Comparison of ENCODE assay signal across 23 cellular contexts in genomic region chr1:150994248-150994647, GRCh38. TPM values are rescaled to one million over a fixed set of nuclear protein-coding genes. Genes with fewer than 3 reads are reported as not detected.
DNase-seq lines count a peak whose midpoint lies in the region; ATAC-seq and TF ChIP-seq lines count a peak whose summit lies in the region.
"Had no signal": no experiment of that assay in that cellular context is flagged by ENCODE, and none has a peak within 500 bp of the region (broad histone marks: within the 10 kb centered on the region; RNA-seq: fewer than 3 reads in every experiment).

No MANE protein-coding gene starts in this region.

- no peak overlapping the region for H3K4me3 Mint-ChIP-seq in activated naive CD4-positive, alpha-beta T cell treated with anti-CD3 and anti-CD28 coated beads, Interleukin-2, amount 10 ng/mL, durations not matched to agents 7 days and 5 days
- H3K4me3 Mint-ChIP-seq in T-cell (no peak overlapping the region), endothelial cell (ENCODE audit: unreplicated experiment) (no peak overlapping the region)
- H3K4me3 Mint-ChIP-seq: H9 had no signal

- no peak overlapping the region for H3K4me3 ChIP-seq in uterus
- H3K4me3 ChIP-seq: GM23248, MG63, PC-9, SJSA1 had no signal

- H3K27ac Mint-ChIP-seq in activated naive CD4-positive, alpha-beta T cell treated with anti-CD3 and anti-CD28 coated beads, Interleukin-2, amount 10 ng/mL, durations not matched to agents 7 days and 5 days = peak overlapping the region; percentile 50
- H3K27ac Mint-ChIP-seq in T-cell (peak overlapping the region; percentile 63 to 71), endothelial cell (ENCODE audit: unreplicated experiment) (peak overlapping the region; percentile 50)
- H3K27ac Mint-ChIP-seq: CD4-positive, CD25-positive, alpha-beta regulatory T cell had no signal

- H3K36me3 Mint-ChIP-seq in activated naive CD4-positive, alpha-beta T cell treated with anti-CD3 and anti-CD28 coated beads, Interleukin-2, amount 10 ng/mL, durations not matched to agents 7 days and 5 days = peaks cover 17% of the 10 kb centered on the region
- peaks cover 6% of the 10 kb centered on the region for H3K36me3 Mint-ChIP-seq in T-cell
- H3K36me3 Mint-ChIP-seq in endothelial cell (ENCODE audit: low read depth, unreplicated experiment) = peaks cover 6% of the 10 kb centered on the region

- H3K27me3 Mint-ChIP-seq in activated naive CD4-positive, alpha-beta T cell treated with anti-CD3 and anti-CD28 coated beads, Interleukin-2, amount 10 ng/mL, durations not matched to agents 7 days and 5 days = no peaks in the 10 kb centered on the region
- no peaks in the 10 kb centered on the region for H3K27me3 Mint-ChIP-seq in T-cell
- H3K27me3 Mint-ChIP-seq in endothelial cell (ENCODE audit: unreplicated experiment) = no peaks in the 10 kb centered on the region
- H3K27me3 Mint-ChIP-seq: CD4-positive, CD25-positive, alpha-beta regulatory T cell had no signal

- H3K27ac ChIP-seq in uterus = peak overlapping the region; percentile 83 to 88
- H3K27ac ChIP-seq: GM23248, PC-9, SJSA1 had no signal

- peaks cover 9% of the 10 kb centered on the region for H3K4me1 Mint-ChIP-seq in activated naive CD4-positive, alpha-beta T cell treated with anti-CD3 and anti-CD28 coated beads, Interleukin-2, amount 10 ng/mL, durations not matched to agents 7 days and 5 days
- H3K4me1 Mint-ChIP-seq in T-cell (peaks cover 0 to 6% (median 4%) of the 10 kb centered on the region in 3 donors), endothelial cell (ENCODE audit: unreplicated experiment) (peaks cover 4% of the 10 kb centered on the region)

- TF ChIP-seq CTCF in endothelial cell (IDR thresholded peaks at IDR 0.05; ENCODE audit: unreplicated experiment) (no peak), uterus (IDR thresholded peaks at IDR 0.05) (no peak)

- peaks cover 3 to 7% of the 10 kb centered on the region in 2 donors for H3K4me1 ChIP-seq in uterus

- CTCF ChIA-PET in activated naive CD4-positive, alpha-beta T cell treated with anti-CD3 and anti-CD28 coated beads, Interleukin-2, amount 10 ng/mL, durations not matched to agents 7 days and 5 days (lab: Charles Lee) = interaction anchor here (0.8 to 6.6 kb wide), 6 partner anchors 12 to 162 kb away, joined by 3 to 89 read pairs (median 8); partner anchors contain the start of genes ANXA9, MINDY1 and TNFAIP8L2
- CTCF ChIA-PET in T-cell (lab: Charles Lee) = interaction anchor here in 1 of 2 donors (0.6 to 1.0 kb wide), 2 partner anchors 12 to 24 kb away, joined by 3 read pairs; partner anchors contain the start of gene MINDY1

- DNase-seq in activated naive CD4-positive, alpha-beta T cell treated with anti-CD3 and anti-CD28 coated beads, Interleukin-2, amount 10 ng/mL, durations not matched to agents 7 days and 5 days = no peak
- DNase-seq in activated naive CD4-positive, alpha-beta T cell treated with anti-CD3 and anti-CD28 coated beads, Interleukin-2, amount 50 U/mL, for 16 hours = no peak
- DNase-seq in T-cell (no peak), endothelial cell (ENCODE audit: low spot score) (no peak), uterus (no peak), NCI-H82 treated with DMSO at 0.1 percent for 48 hours (lab: John Stamatoyannopoulos, UW; ENCODE audit: unreplicated experiment) (no peak)
- DNase-seq: CD4-positive, CD25-positive, alpha-beta regulatory T cell; GM23248; H9; KG1; MG63; NCI-H1417; NCI-H1694; NCI-H2029 treated with DMSO at 0.1 percent for 48 hours; NCI-H446 treated with DMSO at 0.1 percent for 48 hours; NCI-H526; NCI-H82; PC-9 had no signal

- no peaks in the 10 kb centered on the region for H3K36me3 ChIP-seq in uterus
- H3K36me3 ChIP-seq: MG63, SJSA1 had no signal

- no peaks in the 10 kb centered on the region for H3K9me3 ChIP-seq in uterus
- H3K9me3 ChIP-seq: MG63, SJSA1 had no signal

- no peak for TF ChIP-seq POLR2A in uterus (IDR thresholded peaks at IDR 0.05)

- intact Hi-C loops in uterus (cut with DNase I; ENCODE audit: low total_unique reads) = no loop called here

- no peaks in the 10 kb centered on the region for H3K9me3 Mint-ChIP-seq in activated naive CD4-positive, alpha-beta T cell treated with anti-CD3 and anti-CD28 coated beads, Interleukin-2, amount 10 ng/mL, durations not matched to agents 7 days and 5 days
- no peaks in the 10 kb centered on the region for H3K9me3 Mint-ChIP-seq in T-cell
- H3K9me3 Mint-ChIP-seq in endothelial cell (ENCODE audit: unreplicated experiment) = no peaks in the 10 kb centered on the region
- H3K9me3 Mint-ChIP-seq: CD4-positive, CD25-positive, alpha-beta regulatory T cell; H9 had no signal

- POLR2A ChIA-PET in T-cell (lab: Charles Lee) = no interaction called here

- no peak for ATAC-seq in T-cell (replicated peaks in 1 of 4)
- ATAC-seq in HG02642 (IDR thresholded peaks at IDR 0.05; ENCODE audit: poor library complexity, unreplicated experiment) = no peak

- no peaks in the 10 kb centered on the region for H3K27me3 ChIP-seq in uterus
- H3K27me3 ChIP-seq: MG63, SJSA1 had no signal

RNA-seq across cellular contexts. Expression of gene ANXA9, which starts 12.2 kb away (rescaled TPM):
- under 1 TPM in 2 of 5 donors, not detected in 3; 0.15 to 0.16 TPM for total RNA-seq in T-cell
- not detected for total RNA-seq in endothelial cell (ENCODE audit: unreplicated experiment)
- 10 to 100 TPM in 1 of 4 donors, 1 to 10 TPM in 3; 2.3 to 54.3 (median 6.2) TPM for total RNA-seq in uterus
- total RNA-seq: CD4-positive, CD25-positive, alpha-beta regulatory T cell; GM23248; Right ventricle myocardium inferior; RPMI7951; SJSA1 had no signal

RNA-seq across cellular contexts. Expression of gene MINDY1, which starts 12.5 kb away (rescaled TPM):
- total RNA-seq in T-cell = 10 to 100 TPM; 15.3 to 26.8 (median 19.0) TPM
- 11.2 TPM for total RNA-seq in endothelial cell (ENCODE audit: unreplicated experiment)
- 10 to 100 TPM in 3 of 4 donors, 1 to 10 TPM in 1; 10.0 to 37.7 (median 24.6) TPM for total RNA-seq in uterus

RNA-seq across cellular contexts. Expression of gene PRUNE1, which starts 14.0 kb away (rescaled TPM):
- 10 to 100 TPM; 15.3 to 31.3 (median 24.9) TPM for total RNA-seq in T-cell
- 16.7 TPM for total RNA-seq in endothelial cell (ENCODE audit: unreplicated experiment)
- total RNA-seq in uterus = 10 to 100 TPM in 3 of 4 donors, 1 to 10 TPM in 1; 10.0 to 26.4 (median 20.1) TPM

RNA-seq across cellular contexts. Expression of gene CERS2, which starts 19.6 kb away (rescaled TPM):
- total RNA-seq in T-cell (100 to 1,000 TPM in 4 of 5 donors, 10 to 100 TPM in 1; 74.3 to 153 (median 135) TPM), endothelial cell (ENCODE audit: unreplicated experiment) (186 TPM), uterus (100 to 1,000 TPM in 3 of 4 donors, 10 to 100 TPM in 1; 74.9 to 191 (median 147) TPM)

RNA-seq across cellular contexts. Expression of gene BNIPL, which starts 42.1 kb away (rescaled TPM):
- total RNA-seq in T-cell (1 to 10 TPM in 3 of 5 donors, under 1 TPM in 2; 0.54 to 2.6 (median 2.2) TPM), endothelial cell (ENCODE audit: unreplicated experiment) (1.5 TPM), uterus (under 1 TPM in 2 of 4 donors, not detected in 2; 0.24 to 0.55 TPM)
- total RNA-seq: GM23248, HT1080 had no signal
